In genomic region chr5:157744055-157745011, GRCh38 we compare ENCODE assay signal across 8 cellular contexts. TPM values are rescaled to one million over a fixed set of nuclear protein-coding genes. Genes with fewer than 3 reads are reported as not detected.
DNase-seq lines count a peak whose midpoint lies in the region; ATAC-seq and TF ChIP-seq lines count a peak whose summit lies in the region.

No MANE protein-coding gene starts in this region.

- intact Hi-C loops in testis (cut with DNase I; ENCODE audit: low total_unique reads) = no loop called here

- H3K36me3 ChIP-seq in SU-DHL-6 (ENCODE audit: low read length) = peaks cover 6% of the 10 kb centered on the region; the same call in 1 of the 2 replicates
- H3K36me3 ChIP-seq in testis (ENCODE audit: low read depth, missing control alignments) = no peaks in the 10 kb centered on the region

- TF ChIP-seq CTCF in GM13977 (IDR thresholded peaks at IDR 0.05; ENCODE audit: extremely low read depth, insufficient read depth, missing control alignments) (no peak), SU-DHL-6 (IDR thresholded peaks at IDR 0.05; ENCODE audit: insufficient read depth, low read length, poor library complexity, severe bottlenecking) (no peak), testis (IDR thresholded peaks at IDR 0.05) (no peak)

- ATAC-seq in HG03039 (IDR thresholded peaks at IDR 0.05; ENCODE audit: unreplicated experiment) = peak; percentile 5
- no peak for ATAC-seq in GM21367 (IDR thresholded peaks at IDR 0.05; ENCODE audit: unreplicated experiment)

- no peaks in the 10 kb centered on the region for H3K27me3 ChIP-seq in SU-DHL-6 (ENCODE audit: low read length)
- no peaks in the 10 kb centered on the region for H3K27me3 ChIP-seq in testis

- H3K4me2 ChIP-seq in SU-DHL-6 (ENCODE audit: low read depth, low read length, poor library complexity, severe bottlenecking) = peak overlapping the region; percentile 66

- 4 to 5% methylated on average over 18 to 55 of the region's 55 CpGs for WGBS in testis, 2 donors

- peaks cover 16% of the 10 kb centered on the region; the same call in 1 of the 2 replicates for H3K79me2 ChIP-seq in SU-DHL-6 (ENCODE audit: insufficient read depth, low read length)

- no peak for TF ChIP-seq POLR2A in testis (IDR thresholded peaks at IDR 0.05)

- H3K4me3 ChIP-seq in SU-DHL-6 (ENCODE audit: insufficient read depth, low read length, poor library complexity, severe bottlenecking) (peak overlapping the region; percentile 61), testis (peak overlapping the region; percentile 76 to 86)

- H3K27ac ChIP-seq in SU-DHL-6 (ENCODE audit: low read depth, low read length) (no peak overlapping the region; the same call in 1 of the 2 replicates), testis (peak overlapping the region in 1 of 2 donors; percentile 56)

- H2AFZ ChIP-seq in SU-DHL-6 (ENCODE audit: low read depth, low read length, severe bottlenecking) = peak overlapping the region; percentile 63

- H3K9me3 ChIP-seq in SU-DHL-6 (ENCODE audit: insufficient read depth, low read length) = no peaks in the 10 kb centered on the region
- H3K9me3 ChIP-seq in testis = no peaks in the 10 kb centered on the region

- no peaks in the 10 kb centered on the region for H3K9me2 ChIP-seq in SU-DHL-6 (replicated peaks; ENCODE audit: insufficient read depth, low read length)

- in situ Hi-C loops in GM13977 (cut with MboI; ENCODE audit: low pct_unique_long_range_greater_than_20kb, low sequenced_read_pairs, unreplicated experiment) = loop anchor here (25.0 kb wide), 1 partner anchor 407 kb away; a partner anchor contains a TSS

- DNase-seq in 8988T (peak; percentile 23), GM13977 (ENCODE audit: low spot score) (peak; percentile 52), dermis blood vessel endothelial cell (peak; percentile 37), lung microvascular endothelial cell (ENCODE audit: low read depth in 2 of 2) (peak; percentile 29 to 40), testis (no peak)

- H3F3A ChIP-seq in SU-DHL-6 (ENCODE audit: insufficient read depth) = peaks cover 14% of the 10 kb centered on the region; the same call in 1 of the 2 replicates

- no peaks in the 10 kb centered on the region for H4K20me1 ChIP-seq in SU-DHL-6 (ENCODE audit: low read depth, low read length)

- H3K4me1 ChIP-seq in testis = peaks cover 8% of the 10 kb centered on the region

- H3K9ac ChIP-seq in SU-DHL-6 (ENCODE audit: low read length) = peak overlapping the region; percentile 65

RNA-seq across cellular contexts. Expression of gene LSM11, which starts 0.8 kb away (rescaled TPM):
- total RNA-seq in dermis blood vessel endothelial cell (8.9 and 11.2 TPM in 2 replicates), lung microvascular endothelial cell (5.0 and 5.4 TPM in 2 replicates), testis (1 to 10 TPM; 9.5 to 9.8 TPM)
- 7.7 TPM for polyA plus RNA-seq in testis (ENCODE audit: insufficient read depth, low read depth, low replicate concordance)

RNA-seq across cellular contexts. Expression of gene THG1L, which starts 13.1 kb away (rescaled TPM):
- 4.4 and 7.1 TPM in 2 replicates for total RNA-seq in dermis blood vessel endothelial cell
- total RNA-seq in lung microvascular endothelial cell = 5.4 and 10.2 TPM in 2 replicates
- total RNA-seq in testis = 10 to 100 TPM; 11.9 to 18.1 TPM
- 14.0 TPM for polyA plus RNA-seq in testis (ENCODE audit: insufficient read depth, low read depth, low replicate concordance)
